In genomic region chr9:134229466-134230091, GRCh38 we compare ENCODE assay signal across 18 cellular contexts.
"Had no signal": no experiment of that assay in that cellular context is flagged by ENCODE, and none has a peak within 500 bp of the region (broad histone marks: within the 10 kb centered on the region; RNA-seq: fewer than 3 reads in every experiment).

No MANE protein-coding gene starts in this region.

- ATAC-seq: activated T-cell treated with anti-CD3 and anti-CD28 coated beads, Interleukin-2, amount 50 U/mL, for 72 hours; body of pancreas; sciatic nerve had no signal

- H3K9me3 ChIP-seq: body of pancreas, esophagus squamous epithelium, prostate gland, spleen, suprapubic skin had no signal

- DNase-seq: activated B cell treated with CpG ODN at 0.5 μM for 24 hours; activated CD4-positive, alpha-beta T cell treated with anti-CD3 and anti-CD28 coated beads for 48 hours; activated CD8-positive, alpha-beta memory T cell treated with anti-CD3 and anti-CD28 coated beads, Interleukin-2, amount 50 U/mL, for 48 hours; activated gamma-delta T cell; activated T-cell treated with anti-CD3 and anti-CD28 coated beads, Interleukin-2, amount 50 U/mL, for 72 hours; amniotic stem cell; body of pancreas; effector CD8-positive, alpha-beta T cell; esophagus squamous epithelium; glutamatergic neuron; kidney glomerular epithelial cell; nephron progenitor cell; spleen had no signal

- H3K27ac ChIP-seq: body of pancreas, prostate gland, suprapubic skin had no signal

- H3K4me3 ChIP-seq: body of pancreas, coronary artery, esophagus squamous epithelium, prostate gland, spleen, suprapubic skin had no signal

- H3K27me3 ChIP-seq: body of pancreas had no signal

- FAIRE-seq: endothelial cell of umbilical vein had no signal

- H3K36me3 ChIP-seq: esophagus squamous epithelium, prostate gland, spleen, suprapubic skin had no signal
